Comparison of ENCODE assay signal across 1 cellular context in the genomic region with DNA sequence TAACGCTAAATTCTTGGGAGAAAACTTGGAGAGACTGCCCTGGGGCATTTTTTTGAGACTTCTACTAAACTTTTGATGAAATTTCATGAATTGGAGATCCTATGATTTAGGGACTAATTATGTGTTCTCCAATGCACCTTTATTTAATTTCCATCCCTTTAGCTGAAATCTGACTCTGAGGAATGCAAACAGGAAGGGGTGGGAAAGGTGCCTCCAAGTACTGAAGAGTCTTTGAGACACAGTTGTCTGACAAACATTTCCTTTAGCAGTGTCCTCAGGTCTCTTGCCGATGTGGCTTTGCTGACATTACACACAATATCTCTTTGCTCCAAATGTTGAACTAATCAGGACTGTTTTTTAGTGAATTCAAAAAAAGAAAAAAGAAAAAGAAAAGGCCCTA.
TF ChIP-seq lines count a peak whose summit lies in the region.

No MANE protein-coding gene starts in this region.

TF ChIP-seq in WTC11, 78 proteins besides CTCF, POLR2A, EP300 and RAD21 (continued from another document):
- TF ChIP-seq, protein P1, sequence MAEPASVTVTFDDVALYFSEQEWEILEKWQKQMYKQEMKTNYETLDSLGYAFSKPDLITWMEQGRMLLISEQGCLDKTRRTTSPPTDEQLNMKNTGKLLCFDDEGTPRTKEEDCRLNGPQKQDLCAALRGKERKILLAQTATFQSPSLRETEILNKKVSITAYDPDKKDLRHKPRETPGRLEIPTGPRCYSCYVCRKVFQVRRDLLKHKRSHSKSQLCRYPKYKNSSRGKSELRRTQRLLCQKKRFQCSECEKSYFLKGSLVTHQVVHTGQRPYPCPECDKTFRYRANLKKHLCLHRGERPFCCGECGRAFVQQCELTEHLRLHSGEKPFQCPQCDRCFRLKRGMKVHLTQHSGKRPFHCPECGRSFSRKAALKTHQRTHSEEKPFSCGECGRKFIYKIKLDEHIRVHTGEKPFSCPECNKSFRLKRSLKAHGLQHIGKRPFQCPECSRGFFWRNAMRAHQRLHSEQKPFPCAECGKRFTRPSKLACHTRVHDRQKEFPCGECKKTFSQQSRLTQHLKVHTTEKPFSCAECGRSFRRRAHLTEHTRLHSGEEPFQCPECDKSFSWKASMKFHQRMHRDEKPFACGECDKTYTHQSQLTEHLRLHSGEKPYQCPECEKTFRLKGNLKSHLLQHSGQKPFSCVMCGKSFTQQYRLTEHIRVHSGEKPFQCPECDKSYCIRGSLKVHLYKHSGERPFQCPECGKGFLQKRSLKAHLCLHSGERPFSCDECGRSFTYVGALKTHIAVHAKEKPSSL (CRISPR knock-in tag; conservative IDR thresholded peaks at IDR 0.05) = no peak
- TF ChIP-seq SP1 (CRISPR knock-in tag; conservative IDR thresholded peaks at IDR 0.05) (no peak), GABPB1 (CRISPR knock-in tag; IDR thresholded peaks at IDR 0.05) (no peak), FOXK1 (CRISPR knock-in tag; IDR thresholded peaks at IDR 0.05) (no peak), FOXP1 (CRISPR knock-in tag; IDR thresholded peaks at IDR 0.05; ENCODE audit: borderline replicate concordance) (no peak)
- TF ChIP-seq, protein P2, sequence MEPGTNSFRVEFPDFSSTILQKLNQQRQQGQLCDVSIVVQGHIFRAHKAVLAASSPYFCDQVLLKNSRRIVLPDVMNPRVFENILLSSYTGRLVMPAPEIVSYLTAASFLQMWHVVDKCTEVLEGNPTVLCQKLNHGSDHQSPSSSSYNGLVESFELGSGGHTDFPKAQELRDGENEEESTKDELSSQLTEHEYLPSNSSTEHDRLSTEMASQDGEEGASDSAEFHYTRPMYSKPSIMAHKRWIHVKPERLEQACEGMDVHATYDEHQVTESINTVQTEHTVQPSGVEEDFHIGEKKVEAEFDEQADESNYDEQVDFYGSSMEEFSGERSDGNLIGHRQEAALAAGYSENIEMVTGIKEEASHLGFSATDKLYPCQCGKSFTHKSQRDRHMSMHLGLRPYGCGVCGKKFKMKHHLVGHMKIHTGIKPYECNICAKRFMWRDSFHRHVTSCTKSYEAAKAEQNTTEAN (CRISPR knock-in tag; IDR thresholded peaks at IDR 0.05) = no peak
- TF ChIP-seq, protein P3, sequence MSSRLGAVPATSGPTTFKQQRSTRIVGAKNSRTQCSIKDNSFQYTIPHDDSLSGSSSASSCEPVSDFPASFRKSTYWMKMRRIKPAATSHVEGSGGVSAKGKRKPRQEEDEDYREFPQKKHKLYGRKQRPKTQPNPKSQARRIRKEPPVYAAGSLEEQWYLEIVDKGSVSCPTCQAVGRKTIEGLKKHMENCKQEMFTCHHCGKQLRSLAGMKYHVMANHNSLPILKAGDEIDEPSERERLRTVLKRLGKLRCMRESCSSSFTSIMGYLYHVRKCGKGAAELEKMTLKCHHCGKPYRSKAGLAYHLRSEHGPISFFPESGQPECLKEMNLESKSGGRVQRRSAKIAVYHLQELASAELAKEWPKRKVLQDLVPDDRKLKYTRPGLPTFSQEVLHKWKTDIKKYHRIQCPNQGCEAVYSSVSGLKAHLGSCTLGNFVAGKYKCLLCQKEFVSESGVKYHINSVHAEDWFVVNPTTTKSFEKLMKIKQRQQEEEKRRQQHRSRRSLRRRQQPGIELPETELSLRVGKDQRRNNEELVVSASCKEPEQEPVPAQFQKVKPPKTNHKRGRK (CRISPR knock-in tag; IDR thresholded peaks at IDR 0.05; ENCODE audit: borderline replicate concordance) = no peak
